21 cellular contexts compared by ENCODE assay signal in genomic region chr4:15847746-15848145, GRCh38.
DNase-seq lines count a peak whose midpoint lies in the region; ATAC-seq, FAIRE-seq and TF ChIP-seq lines count a peak whose summit lies in the region.
"Had no signal": no experiment of that assay in that cellular context is flagged by ENCODE, and none has a peak within 500 bp of the region (broad histone marks: within the 10 kb centered on the region; RNA-seq: fewer than 3 reads in every experiment).

No MANE protein-coding gene starts in this region.

- no peaks in the 10 kb centered on the region for H3K27me3 ChIP-seq in bronchial epithelial cell (ENCODE audit: control insufficient read depth, insufficient read depth, low read length)
- H3K27me3 ChIP-seq in esophagus squamous epithelium: no peaks in the 10 kb centered on the region
- no peaks in the 10 kb centered on the region for H3K27me3 ChIP-seq in lower lobe of right lung (ENCODE audit: low read depth)

- H3K36me3 Mint-ChIP-seq in T-helper 2 cell treated with Interferon-gamma antibody and Interleukin-4, amounts not matched to agents 5 μg/mL and 100 μg/mL, for 36 hours (ENCODE audit: low read depth): peaks cover 38% of the 10 kb centered on the region

- ATAC-seq in lower lobe of right lung (no peak), HG03045 (IDR thresholded peaks at IDR 0.05; ENCODE audit: unreplicated experiment) (no peak)
- ATAC-seq: A549 had no signal

- H3K27ac ChIP-seq in esophagus squamous epithelium: peak overlapping the region in 3 of 4 donors; percentile 3 to 58 (median 4)
- no peak overlapping the region for H3K27ac ChIP-seq in lower lobe of right lung
- H3K27ac ChIP-seq: 22Rv1, A549, C4-2B, HL-60 had no signal

- H3K36me3 ChIP-seq in bronchial epithelial cell (ENCODE audit: control insufficient read depth, insufficient read depth, low read length): no peaks in the 10 kb centered on the region
- no peaks in the 10 kb centered on the region for H3K36me3 ChIP-seq in esophagus squamous epithelium
- H3K36me3 ChIP-seq in lower lobe of right lung: no peaks in the 10 kb centered on the region

- peaks cover 0 to 18% (median 4%) of the 10 kb centered on the region in 3 donors for H3K4me1 ChIP-seq in esophagus squamous epithelium
- no peaks in the 10 kb centered on the region for H3K4me1 ChIP-seq in lower lobe of right lung
- H3K4me1 ChIP-seq: A549, Caco-2 had no signal

- 59 to 64% methylated on average over 2 of the region's 2 CpGs for WGBS in esophagus squamous epithelium, 2 donors

- H3K9me3 ChIP-seq in esophagus squamous epithelium: no peaks in the 10 kb centered on the region
- no peaks in the 10 kb centered on the region for H3K9me3 ChIP-seq in lower lobe of right lung
- H3K9me3 ChIP-seq: A549, Caco-2 had no signal

- peaks cover 2% of the 10 kb centered on the region for H3K4me1 Mint-ChIP-seq in T-helper 2 cell treated with Interferon-gamma antibody and Interleukin-4, amounts not matched to agents 5 μg/mL and 100 μg/mL, for 36 hours (ENCODE audit: low read depth)
- H3K4me1 Mint-ChIP-seq: H9 had no signal

- TF ChIP-seq POLR2A in esophagus squamous epithelium (IDR thresholded peaks at IDR 0.05) (no peak), GM12891 (IDR thresholded peaks at IDR 0.05; ENCODE audit: low read depth, low read length) (no peak)

- DNase-seq in T-helper 2 cell treated with Interferon-gamma antibody and Interleukin-4, amounts not matched to agents 5 μg/mL and 100 μg/mL, for 36 hours (ENCODE audit: low spot score): no peak
- DNase-seq in T-helper 2 cell (no peak), HPDE6-E6E7 (ENCODE audit: extremely low spot score) (peak; percentile 66), bronchial epithelial cell (ENCODE audit: low read depth) (peak; percentile 92), esophagus squamous epithelium (lab: John Stamatoyannopoulos, UW) (no peak), GM12891 (ENCODE audit: insufficient read length, low spot score) (no peak), lower lobe of right lung (no peak)
- DNase-seq: AML-193; Caco-2; CD4-positive, alpha-beta T cell; GF-D8; H9; IMR-90 had no signal

- H3K4me3 ChIP-seq in bronchial epithelial cell (ENCODE audit: low read depth, low read length) (no peak overlapping the region), esophagus squamous epithelium (no peak overlapping the region), lower lobe of right lung (no peak overlapping the region)
- H3K4me3 ChIP-seq: A549 had no signal

- no peaks in the 10 kb centered on the region for H3K27me3 Mint-ChIP-seq in T-helper 2 cell treated with Interferon-gamma antibody and Interleukin-4, amounts not matched to agents 5 μg/mL and 100 μg/mL, for 36 hours (ENCODE audit: low read depth)
- H3K27me3 Mint-ChIP-seq: CD4-positive, alpha-beta T cell had no signal

- FAIRE-seq in bronchial epithelial cell (lab: Jason Lieb, UNC) (no peak), GM12891 (lab: Jason Lieb, UNC) (no peak)
- FAIRE-seq: A549, D721Med, H1, HTR-8/SVneo had no signal

- H3K9me3 Mint-ChIP-seq in T-helper 2 cell treated with Interferon-gamma antibody and Interleukin-4, amounts not matched to agents 5 μg/mL and 100 μg/mL, for 36 hours: no peaks in the 10 kb centered on the region
- H3K9me3 Mint-ChIP-seq: CD4-positive, alpha-beta T cell had no signal

- intact Hi-C loops in esophagus squamous epithelium (cut with DNase I): no loop called here
- intact Hi-C loops in lower lobe of right lung (cut with DNase I): no loop called here

- TF ChIP-seq CTCF in bronchial epithelial cell (IDR thresholded peaks at IDR 0.05; ENCODE audit: insufficient read depth, low read length, severe bottlenecking) (no peak), esophagus squamous epithelium (IDR thresholded peaks at IDR 0.05) (no peak), lower lobe of right lung (IDR thresholded peaks at IDR 0.05) (no peak)

- H3K27ac Mint-ChIP-seq in T-helper 2 cell treated with Interferon-gamma antibody and Interleukin-4, amounts not matched to agents 5 μg/mL and 100 μg/mL, for 36 hours: peak overlapping the region; percentile 8
- H3K27ac Mint-ChIP-seq: CD4-positive, alpha-beta T cell; H9 had no signal

- no peak overlapping the region for H3K4me3 Mint-ChIP-seq in T-helper 2 cell treated with Interferon-gamma antibody and Interleukin-4, amounts not matched to agents 5 μg/mL and 100 μg/mL, for 36 hours
- H3K4me3 Mint-ChIP-seq: CD4-positive, alpha-beta T cell; H9 had no signal

TF ChIP-seq in GM12891, 5 proteins besides CTCF, POLR2A, EP300 and RAD21:
- TF ChIP-seq PAX5 (IDR thresholded peaks at IDR 0.05; ENCODE audit: insufficient read depth, low read length, severe bottlenecking) (no peak), POLR2AphosphoS5 (IDR thresholded peaks at IDR 0.05; ENCODE audit: low read depth, low read length) (no peak), POU2F2 (IDR thresholded peaks at IDR 0.05; ENCODE audit: low read depth, low read length) (no peak), SPI1 (IDR thresholded peaks at IDR 0.05; ENCODE audit: low read depth, low read length) (no peak), TAF1 (IDR thresholded peaks at IDR 0.05; ENCODE audit: low read depth, low read length) (no peak)

Comparison
In these comparisons a context has a peak if more than half of its experiments do, and no peak if none do; other contexts are left out.
1. DNase-seq: peak in HPDE6-E6E7 (single experiment) and bronchial epithelial cell (single experiment); none in T-helper 2 cell treated with Interferon-gamma antibody and Interleukin-4, amounts not matched to agents 5 μg/mL and 100 μg/mL, for 36 hours (single experiment), T-helper 2 cell (0 of 5), esophagus squamous epithelium (single experiment), GM12891 (single experiment) and lower lobe of right lung (single experiment).